Comparison of ENCODE assay signal across 14 cellular contexts in the genomic region with DNA sequence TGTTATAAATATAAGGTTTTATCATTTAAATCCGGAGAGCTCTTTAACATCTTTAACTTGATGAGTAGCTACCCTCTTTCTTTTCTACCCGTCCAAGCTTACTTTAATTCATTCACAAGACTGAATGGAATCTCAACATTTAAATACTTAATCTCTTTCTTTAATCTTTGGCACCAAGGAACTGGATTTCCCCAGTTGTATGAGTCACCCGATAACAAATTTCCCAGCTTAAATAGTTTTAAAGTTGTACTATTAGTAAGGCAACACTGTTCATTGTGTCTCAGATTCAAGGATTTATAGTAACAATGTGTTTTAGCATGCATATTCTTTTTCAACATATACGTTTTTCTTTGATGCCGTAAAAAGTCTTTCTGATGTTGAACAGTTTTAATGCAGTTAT. TPM values are rescaled to one million over a fixed set of nuclear protein-coding genes. Genes with fewer than 3 reads are reported as not detected.
DNase-seq lines count a peak whose midpoint lies in the region; ATAC-seq, FAIRE-seq and TF ChIP-seq lines count a peak whose summit lies in the region.
"Had no signal": no experiment of that assay in that cellular context is flagged by ENCODE, and none has a peak within 500 bp of the region (broad histone marks: within the 10 kb centered on the region; RNA-seq: fewer than 3 reads in every experiment).

No MANE protein-coding gene starts in this region.

- H3K4me1 ChIP-seq in kidney (ENCODE audit: control insufficient read depth in 1 of 2, insufficient read depth in 1 of 2, low read depth in 1 of 2, low read length in 2 of 2) (no peaks in the 10 kb centered on the region), Karpas-422 (ENCODE audit: low read length) (no peaks in the 10 kb centered on the region)

- H3K9ac ChIP-seq in kidney (ENCODE audit: low read length in 2 of 2) (no peak overlapping the region), Karpas-422 (ENCODE audit: low read length) (no peak overlapping the region)

- H3K9me3 Mint-ChIP-seq in brain: peaks cover 2 to 12% (median 5%) of the 10 kb centered on the region in 5 experiments

- peak; percentile 82 for FAIRE-seq in kidney (lab: Jason Lieb, UNC)
- FAIRE-seq: A204.1 had no signal

- TF ChIP-seq CTCF in brain (conservative IDR thresholded peaks at IDR 0.05): no peak
- no peak for TF ChIP-seq CTCF in kidney (IDR thresholded peaks at IDR 0.05; ENCODE audit: borderline replicate concordance, extremely low read depth, insufficient read depth)

- H3K36me3 ChIP-seq in kidney (ENCODE audit: control insufficient read depth in 1 of 2, insufficient read depth in 2 of 2, low read length in 2 of 2) (no peaks in the 10 kb centered on the region), Karpas-422 (ENCODE audit: insufficient read depth, low read length) (no peaks in the 10 kb centered on the region)
- H3K36me3 ChIP-seq: adrenal gland, tibial artery had no signal

- H3K4me3 ChIP-seq in kidney (ENCODE audit: low read length in 2 of 2) (no peak overlapping the region), Karpas-422 (ENCODE audit: low read length) (no peak overlapping the region)
- H3K4me3 ChIP-seq: adrenal gland, tibial artery had no signal

- H3K9me2 ChIP-seq in Karpas-422 (replicated peaks; ENCODE audit: insufficient read depth, low read length): no peaks in the 10 kb centered on the region

- peak; percentile 58 for DNase-seq in A172 (ENCODE audit: low spot score)
- DNase-seq in HT1080 (ENCODE audit: low read depth): peak; percentile 27
- DNase-seq in kidney: no peak
- DNase-seq in Karpas-422: no peak
- DNase-seq: islet precursor cell, natural killer cell, RPMI8226, tibial artery had no signal

- intact Hi-C loops in kidney (cut with DNase I): no loop called here

- peak overlapping the region in 1 of 5 experiments; percentile 64 for H3K4me3 Mint-ChIP-seq in brain
- H3K4me3 Mint-ChIP-seq: natural killer cell had no signal

- no peaks in the 10 kb centered on the region for H4K20me1 ChIP-seq in Karpas-422 (ENCODE audit: insufficient read depth, low read depth, low read length)

- no peak overlapping the region for H2AFZ ChIP-seq in Karpas-422 (ENCODE audit: low read length)

- H3K27ac Mint-ChIP-seq in brain: peak overlapping the region in 4 of 5 experiments; percentile 12 to 58 (median 53)
- H3K27ac Mint-ChIP-seq: natural killer cell had no signal

- H3K27me3 Mint-ChIP-seq in brain: peaks cover 3% of the 10 kb centered on the region

- H3K27ac ChIP-seq in kidney (ENCODE audit: low read depth in 2 of 2, low read length in 2 of 2) (no peak overlapping the region), Karpas-422 (ENCODE audit: low read length) (no peak overlapping the region)
- H3K27ac ChIP-seq: tibial artery had no signal

- no peaks in the 10 kb centered on the region for H3K79me2 ChIP-seq in Karpas-422 (ENCODE audit: low read length)

- no peaks in the 10 kb centered on the region for H3K27me3 ChIP-seq in Karpas-422 (ENCODE audit: low read length)
- H3K27me3 ChIP-seq: adrenal gland, tibial artery had no signal

- H3K9me3 ChIP-seq in kidney (ENCODE audit: control insufficient read depth in 1 of 2, low read length in 2 of 2): no peaks in the 10 kb centered on the region
- H3K9me3 ChIP-seq in Karpas-422 (ENCODE audit: low read length): no peaks in the 10 kb centered on the region
- H3K9me3 ChIP-seq: adrenal gland, tibial artery had no signal

- no peak overlapping the region for H3K4me2 ChIP-seq in Karpas-422 (ENCODE audit: low read depth, low read length, poor library complexity, severe bottlenecking)

- peaks cover 19% of the 10 kb centered on the region for H3K4me1 Mint-ChIP-seq in brain
- H3K4me1 Mint-ChIP-seq: natural killer cell had no signal

- no peak for ATAC-seq in HG03196 (IDR thresholded peaks at IDR 0.05; ENCODE audit: unreplicated experiment)
- ATAC-seq in GM19351 (IDR thresholded peaks at IDR 0.05; ENCODE audit: unreplicated experiment): no peak
- no peak for ATAC-seq in GM21367 (IDR thresholded peaks at IDR 0.05; ENCODE audit: unreplicated experiment)
- ATAC-seq: natural killer cell had no signal

- H3K36me3 Mint-ChIP-seq in brain: no peaks in the 10 kb centered on the region
- H3K36me3 Mint-ChIP-seq: natural killer cell had no signal

RNA-seq across cellular contexts. Expression of a gene that starts 15.9 kb away (rescaled TPM):
- total RNA-seq in A172 (2014; rRNA removed; shearing (Covaris generic)): 8.3 and 12.0 TPM in 2 replicates
- total RNA-seq in HT1080 (2014; rRNA removed; shearing (Covaris generic)): 21.2 and 22.4 TPM in 2 replicates
- polyA plus RNA-seq in HT1080 (2015; cell fraction: cytosol; rRNA removed): 7.8 and 9.7 TPM in 2 replicates
- polyA plus RNA-seq in HT1080 (2015; cell fraction: nucleus; rRNA removed): 20.2 and 22.9 TPM in 2 replicates
- polyA plus RNA-seq in brain (ENCODE audit: insufficient read depth, low read depth, low replicate concordance) (6.2 TPM), kidney (ENCODE audit: insufficient read depth, low read depth, low replicate concordance) (7.5 TPM)
- 44.1 TPM for total RNA-seq in kidney
- total RNA-seq in Karpas-422 (2014; rRNA removed; shearing (Covaris generic); ENCODE audit: low replicate concordance): 6.7 and 12.5 TPM in 2 replicates

Comparison
In these comparisons a context has a peak if more than half of its experiments do, and no peak if none do; other contexts are left out.
1. DNase-seq: peak in A172 (single experiment) and HT1080 (single experiment); none in kidney (single experiment) and Karpas-422 (single experiment).